In the genomic region with DNA sequence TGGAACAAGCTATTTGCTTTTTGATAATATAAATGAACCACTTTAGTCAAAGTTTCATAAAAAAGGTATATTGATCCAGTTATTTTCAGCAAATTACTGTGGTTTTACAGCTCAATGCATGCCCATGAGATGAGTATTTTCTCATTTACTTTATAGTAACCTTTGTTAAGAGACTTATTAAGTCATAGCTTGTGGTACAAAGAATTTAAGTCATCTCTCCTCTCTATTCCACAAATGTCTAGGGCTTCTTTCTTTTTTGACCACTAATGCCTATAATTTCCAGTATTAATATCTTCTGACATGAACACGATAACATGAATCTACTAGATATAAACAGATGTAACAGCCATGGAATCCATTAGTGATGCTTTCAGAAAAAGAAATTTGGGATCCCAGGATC, we compare ENCODE assay signal across 31 cellular contexts.
"Had no signal": no experiment of that assay in that cellular context is flagged by ENCODE, and none has a peak within 500 bp of the region (broad histone marks: within the 10 kb centered on the region; RNA-seq: fewer than 3 reads in every experiment).

No MANE protein-coding gene starts in this region.

- H3K4me3 ChIP-seq: body of pancreas, gastroesophageal sphincter, hepatocyte, mucosa of descending colon, pancreas, prostate gland, stomach, thyroid gland, upper lobe of left lung had no signal

- H3K4me2 ChIP-seq: hepatocyte had no signal

- H3K9me3 Mint-ChIP-seq: activated naive CD4-positive, alpha-beta T cell treated with anti-CD3 and anti-CD28 coated beads, Interleukin-2, amount 10 ng/mL, durations not matched to agents 7 days and 5 days; activated T-helper 1 cell treated with anti-CD3 and anti-CD28 coated beads, Interleukin-12 subunit alpha, Interleukin-12 subunit beta, Interleukin-2, Interleukin-4 antibody, amounts not matched to agents 30 ng/mL and 10 ng/mL and 1 ng/mL, durations not matched to agents 14 hours and 24 hours and 36 hours; neural crest cell; stimulated activated effector memory CD8-positive, alpha-beta T cell treated with anti-CD3 and anti-CD28 coated beads, Interleukin-12 subunit alpha, Interleukin-12 subunit beta, amount 100 ng/mL, for 72 hours had no signal

- H3K36me3 ChIP-seq: gastroesophageal sphincter, pancreas, prostate gland, stomach, thyroid gland, upper lobe of left lung had no signal

- H3K27me3 ChIP-seq: body of pancreas, gastroesophageal sphincter, hepatocyte, pancreas, stomach, thyroid gland, upper lobe of left lung had no signal

- H3K36me3 Mint-ChIP-seq: activated naive CD4-positive, alpha-beta T cell treated with anti-CD3 and anti-CD28 coated beads, Interleukin-2, amount 10 ng/mL, durations not matched to agents 7 days and 5 days; activated naive CD8-positive, alpha-beta T cell treated with anti-CD3 and anti-CD28 coated beads, Interleukin-2, amount 10 ng/mL, durations not matched to agents 7 days and 5 days; stimulated activated effector memory CD8-positive, alpha-beta T cell treated with anti-CD3 and anti-CD28 coated beads, Interleukin-12 subunit alpha, Interleukin-12 subunit beta, amount 100 ng/mL, for 72 hours had no signal

- H3K9me3 ChIP-seq: body of pancreas, gastroesophageal sphincter, mucosa of descending colon, pancreas, prostate gland, stomach, thyroid gland, upper lobe of left lung had no signal

- H3K27ac ChIP-seq: body of pancreas, gastroesophageal sphincter, hepatocyte, pancreas, prostate gland, stomach, thyroid gland, upper lobe of left lung had no signal

- FAIRE-seq: colon, pancreas, small intestine had no signal

- H3K79me2 ChIP-seq: hepatocyte had no signal

- DNase-seq: activated CD4-positive, alpha-beta T cell treated with anti-CD3 and anti-CD28 coated beads for 4 hours; activated CD4-positive, alpha-beta T cell treated with anti-CD3 and anti-CD28 coated beads, Interleukin-2, amount 50 U/mL, for 4 hours; activated CD4-positive, CD25-positive, alpha-beta regulatory T cell; activated CD8-positive, alpha-beta memory T cell treated with anti-CD3 and anti-CD28 coated beads for 24 hours; activated effector memory CD4-positive, alpha-beta T cell treated with anti-CD3 and anti-CD28 coated beads, Interleukin-2, amount 50 U/mL, for 16 hours; activated naive CD4-positive, alpha-beta T cell treated with anti-CD3 and anti-CD28 coated beads, Interleukin-2, amount 10 ng/mL, durations not matched to agents 7 days and 5 days; activated naive CD8-positive, alpha-beta T cell treated with anti-CD3 and anti-CD28 coated beads, Interleukin-2, amount 10 ng/mL, durations not matched to agents 7 days and 5 days; activated T-cell treated with anti-CD3 and anti-CD28 coated beads, Interleukin-2, amount 50 U/mL, for 1 hour; amygdala; body of pancreas; effector memory CD4-positive, alpha-beta T cell; islet precursor cell; left ventricle myocardium superior; mucosa of descending colon; naive thymus-derived CD4-positive, alpha-beta T cell; nucleus accumbens; pancreas; retina; small intestine; stimulated activated CD4-positive, alpha-beta T cell treated with anti-CD3 and anti-CD28 coated beads, Interleukin-4, amount 100 ng/mL, for 24 hours; stomach; thyroid gland; upper lobe of left lung had no signal

- H3K4me3 Mint-ChIP-seq: activated naive CD4-positive, alpha-beta T cell treated with anti-CD3 and anti-CD28 coated beads, Interleukin-2, amount 10 ng/mL, durations not matched to agents 7 days and 5 days; activated naive CD8-positive, alpha-beta T cell treated with anti-CD3 and anti-CD28 coated beads, Interleukin-2, amount 10 ng/mL, durations not matched to agents 7 days and 5 days; activated T-helper 1 cell treated with anti-CD3 and anti-CD28 coated beads, Interleukin-12 subunit alpha, Interleukin-12 subunit beta, Interleukin-2, Interleukin-4 antibody, amounts not matched to agents 30 ng/mL and 10 ng/mL and 1 ng/mL, durations not matched to agents 14 hours and 24 hours and 36 hours; naive thymus-derived CD4-positive, alpha-beta T cell; neural crest cell; stimulated activated effector memory CD8-positive, alpha-beta T cell treated with anti-CD3 and anti-CD28 coated beads, Interleukin-12 subunit alpha, Interleukin-12 subunit beta, amount 100 ng/mL, for 72 hours had no signal

- H3K27ac Mint-ChIP-seq: activated naive CD4-positive, alpha-beta T cell treated with anti-CD3 and anti-CD28 coated beads, Interleukin-2, amount 10 ng/mL, durations not matched to agents 7 days and 5 days; activated naive CD8-positive, alpha-beta T cell treated with anti-CD3 and anti-CD28 coated beads, Interleukin-2, amount 10 ng/mL, durations not matched to agents 7 days and 5 days; activated T-helper 1 cell treated with anti-CD3 and anti-CD28 coated beads, Interleukin-12 subunit alpha, Interleukin-12 subunit beta, Interleukin-2, Interleukin-4 antibody, amounts not matched to agents 30 ng/mL and 10 ng/mL and 1 ng/mL, durations not matched to agents 14 hours and 24 hours and 36 hours; naive thymus-derived CD4-positive, alpha-beta T cell; stimulated activated effector memory CD8-positive, alpha-beta T cell treated with anti-CD3 and anti-CD28 coated beads, Interleukin-12 subunit alpha, Interleukin-12 subunit beta, amount 100 ng/mL, for 72 hours had no signal

- H3K4me1 ChIP-seq: prostate gland, thyroid gland had no signal

- H3K4me1 Mint-ChIP-seq: neural crest cell; stimulated activated effector memory CD8-positive, alpha-beta T cell treated with anti-CD3 and anti-CD28 coated beads, Interleukin-12 subunit alpha, Interleukin-12 subunit beta, amount 100 ng/mL, for 72 hours had no signal

- ATAC-seq: body of pancreas; gastroesophageal sphincter; left ventricle myocardium superior; mucosa of descending colon; naive thymus-derived CD4-positive, alpha-beta T cell; pancreas; sciatic nerve; stimulated activated effector memory CD8-positive, alpha-beta T cell treated with anti-CD3 and anti-CD28 coated beads, Interleukin-12 subunit alpha, Interleukin-12 subunit beta, amount 100 ng/mL, for 72 hours had no signal

- H2AFZ ChIP-seq: hepatocyte had no signal
